In the genomic region with DNA sequence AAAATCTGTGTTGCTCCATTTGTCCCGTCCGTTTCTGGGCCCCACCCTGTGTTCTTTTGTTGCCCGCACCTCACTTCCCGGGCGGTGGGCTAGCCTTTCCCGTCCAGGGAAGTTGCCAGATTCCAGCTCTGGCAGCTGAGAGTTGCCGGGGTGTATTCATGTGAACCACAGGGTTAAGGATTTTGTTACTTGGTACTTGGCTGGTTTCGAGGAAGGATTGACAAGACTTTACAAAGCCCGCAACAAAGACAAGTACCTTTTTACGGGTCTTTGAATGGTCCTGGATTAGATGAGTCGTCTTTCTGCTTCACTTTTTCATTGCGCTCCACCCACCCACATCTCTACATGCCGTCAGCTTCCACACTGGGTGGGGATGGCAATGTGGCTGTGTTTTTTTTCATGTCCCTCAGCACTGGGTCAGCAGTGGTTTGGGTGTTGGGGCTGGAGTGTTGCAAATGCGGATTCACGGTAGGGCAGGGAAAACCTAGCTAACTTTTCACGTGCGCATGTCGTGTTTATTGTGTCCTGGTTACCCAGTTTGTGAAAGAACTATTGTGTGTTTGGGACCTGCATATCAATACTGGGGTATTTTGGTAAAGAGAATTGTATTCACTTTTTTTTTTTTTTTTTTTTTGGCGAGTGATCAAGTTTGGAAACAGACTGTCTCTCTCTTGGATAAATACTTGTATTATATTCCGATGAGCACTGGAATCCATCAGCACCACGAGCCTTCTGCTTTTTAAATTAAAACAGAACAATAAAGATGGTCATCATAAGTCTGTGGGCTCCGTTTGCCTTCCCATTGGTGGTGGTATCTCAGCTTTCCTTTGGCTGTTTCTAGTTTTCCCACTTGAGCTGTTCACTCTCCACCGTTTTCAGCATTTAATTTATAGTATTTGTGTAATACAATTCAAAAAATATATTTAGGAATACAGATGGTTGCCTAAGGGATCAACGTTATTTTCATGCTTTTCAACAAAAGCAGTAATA, we compare ENCODE assay signal across 1 cellular context.
TF ChIP-seq lines count a peak whose summit lies in the region.

No MANE protein-coding gene starts in this region.

TF ChIP-seq in HepG2, 621 proteins besides CTCF, POLR2A, EP300 and RAD21 (continued from another document):
- TF ChIP-seq, protein P1, sequence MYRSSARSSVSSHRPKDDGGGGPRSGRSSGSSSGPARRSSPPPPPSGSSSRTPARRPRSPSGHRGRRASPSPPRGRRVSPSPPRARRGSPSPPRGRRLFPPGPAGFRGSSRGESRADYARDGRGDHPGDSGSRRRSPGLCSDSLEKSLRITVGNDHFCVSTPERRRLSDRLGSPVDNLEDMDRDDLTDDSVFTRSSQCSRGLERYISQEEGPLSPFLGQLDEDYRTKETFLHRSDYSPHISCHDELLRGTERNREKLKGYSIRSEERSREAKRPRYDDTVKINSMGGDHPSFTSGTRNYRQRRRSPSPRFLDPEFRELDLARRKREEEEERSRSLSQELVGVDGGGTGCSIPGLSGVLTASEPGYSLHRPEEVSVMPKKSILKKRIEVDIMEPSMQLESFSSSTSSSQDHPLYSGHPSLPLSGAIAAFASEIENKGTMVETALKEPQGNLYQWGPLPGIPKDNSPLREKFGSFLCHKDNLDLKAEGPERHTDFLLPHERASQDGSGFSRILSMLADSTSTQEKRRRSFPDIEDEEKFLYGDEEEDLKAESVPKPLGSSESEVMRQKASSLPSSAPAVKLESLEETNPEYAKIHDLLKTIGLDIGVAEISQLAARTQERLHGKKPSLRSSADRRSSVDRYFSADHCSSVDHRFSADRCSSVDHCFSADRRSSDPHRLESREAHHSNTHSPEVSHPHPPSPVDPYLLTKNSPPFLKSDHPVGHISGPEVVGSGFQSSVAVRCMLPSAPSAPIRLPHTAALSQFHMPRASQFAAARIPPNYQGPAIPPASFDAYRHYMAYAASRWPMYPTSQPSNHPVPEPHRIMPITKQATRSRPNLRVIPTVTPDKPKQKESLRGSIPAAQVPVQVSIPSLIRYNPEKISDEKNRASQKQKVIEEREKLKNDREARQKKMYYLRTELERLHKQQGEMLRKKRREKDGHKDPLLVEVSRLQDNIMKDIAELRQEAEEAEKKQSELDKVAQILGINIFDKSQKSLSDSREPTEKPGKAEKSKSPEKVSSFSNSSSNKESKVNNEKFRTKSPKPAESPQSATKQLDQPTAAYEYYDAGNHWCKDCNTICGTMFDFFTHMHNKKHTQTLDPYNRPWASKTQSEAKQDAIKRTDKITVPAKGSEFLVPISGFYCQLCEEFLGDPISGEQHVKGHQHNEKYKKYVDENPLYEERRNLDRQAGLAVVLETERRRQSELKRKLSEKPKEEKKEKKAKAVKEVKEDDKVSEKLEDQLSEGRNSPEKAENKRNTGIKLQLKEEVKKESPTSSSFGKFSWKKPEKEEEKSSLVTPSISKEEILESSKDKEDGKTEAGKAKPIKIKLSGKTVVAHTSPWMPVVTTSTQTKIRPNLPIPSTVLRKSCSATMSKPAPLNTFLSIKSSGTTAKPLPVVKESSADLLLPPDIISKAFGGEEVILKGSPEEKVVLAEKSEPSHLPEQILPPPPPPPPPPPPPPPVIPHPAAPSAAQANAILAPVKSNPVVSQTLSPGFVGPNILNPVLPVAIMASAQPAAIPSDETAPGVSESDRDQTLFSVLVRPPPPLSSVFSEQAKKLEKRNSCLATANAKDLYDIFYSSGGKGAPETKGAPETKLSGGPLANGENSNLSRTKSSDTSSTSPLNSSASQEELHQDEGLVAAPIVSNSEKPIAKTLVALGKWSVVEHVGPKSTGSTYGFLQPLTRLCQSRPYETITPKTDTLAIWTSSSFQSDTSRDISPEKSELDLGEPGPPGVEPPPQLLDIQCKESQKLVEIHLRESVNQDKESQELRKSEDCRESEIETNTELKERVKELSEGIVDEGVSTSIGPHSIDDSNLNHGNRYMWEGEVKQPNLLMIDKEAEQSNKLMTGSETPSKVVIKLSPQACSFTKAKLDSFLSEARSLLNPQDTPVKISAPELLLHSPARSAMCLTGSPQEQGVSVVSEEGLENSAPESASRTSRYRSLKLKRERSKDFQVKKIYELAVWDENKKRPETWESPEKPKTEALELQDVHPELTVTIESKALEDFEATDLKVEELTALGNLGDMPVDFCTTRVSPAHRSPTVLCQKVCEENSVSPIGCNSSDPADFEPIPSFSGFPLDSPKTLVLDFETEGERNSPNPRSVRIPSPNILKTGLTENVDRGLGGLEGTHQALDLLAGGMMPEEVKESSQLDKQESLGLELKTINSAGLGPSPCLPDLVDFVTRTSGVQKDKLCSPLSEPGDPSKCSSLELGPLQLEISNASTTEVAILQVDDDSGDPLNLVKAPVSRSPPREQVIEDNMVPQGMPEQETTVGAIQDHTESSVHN (CRISPR knock-in tag; IDR thresholded peaks at IDR 0.05) = no peak
- TF ChIP-seq SIX1 (CRISPR knock-in tag; IDR thresholded peaks at IDR 0.05; ENCODE audit: borderline replicate concordance) = no peak
